24 cellular contexts compared by ENCODE assay signal in genomic region chr11:31687861-31688260, GRCh38.
"Had no signal": no experiment of that assay in that cellular context is flagged by ENCODE, and none has a peak within 500 bp of the region (broad histone marks: within the 10 kb centered on the region; RNA-seq: fewer than 3 reads in every experiment).

No MANE protein-coding gene starts in this region.

- ATAC-seq: activated CD4-positive, alpha-beta T cell treated with anti-CD3 and anti-CD28 coated beads for 36 hours; activated CD8-positive, alpha-beta memory T cell treated with anti-CD3 and anti-CD28 coated beads, Interleukin-2, amount 10 ng/mL, durations not matched to agents 7 days and 5 days; activated CD8-positive, alpha-beta T cell treated with anti-CD3 and anti-CD28 coated beads, Interleukin-2, amount 10 ng/mL, durations not matched to agents 7 days and 5 days; activated naive CD8-positive, alpha-beta T cell treated with anti-CD3 and anti-CD28 coated beads, Interleukin-2, amount 50 U/mL, for 24 hours; body of pancreas; esophagus mucosa had no signal

- DNase-seq: activated CD4-positive, alpha-beta memory T cell treated with anti-CD3 and anti-CD28 coated beads for 36 hours; activated CD4-positive, alpha-beta T cell treated with anti-CD3 and anti-CD28 coated beads for 36 hours; activated CD4-positive, alpha-beta T cell treated with anti-CD3 and anti-CD28 coated beads, Interleukin-2, amount 10 ng/mL, durations not matched to agents 24 days and 14 days; activated CD4-positive, CD25-positive, alpha-beta regulatory T cell; activated CD4-positive, CD25-positive, alpha-beta regulatory T cell treated with anti-CD3 and anti-CD28 coated beads, Interleukin-2, amount 50 U/mL, for 72 hours; activated CD8-positive, alpha-beta memory T cell treated with anti-CD3 and anti-CD28 coated beads, Interleukin-2, amount 10 ng/mL, durations not matched to agents 7 days and 5 days; activated CD8-positive, alpha-beta memory T cell treated with anti-CD3 and anti-CD28 coated beads, Interleukin-2, amount 50 U/mL, for 4 hours; activated CD8-positive, alpha-beta T cell treated with anti-CD3 and anti-CD28 coated beads, Interleukin-2, amount 10 ng/mL, durations not matched to agents 7 days and 5 days; activated effector memory CD4-positive, alpha-beta T cell treated with anti-CD3 and anti-CD28 coated beads, Interleukin-2, amount 50 U/mL, for 16 hours; activated naive CD4-positive, alpha-beta T cell treated with anti-CD3 and anti-CD28 coated beads for 36 hours; activated naive CD8-positive, alpha-beta T cell treated with anti-CD3 and anti-CD28 coated beads for 36 hours; activated naive CD8-positive, alpha-beta T cell treated with anti-CD3 and anti-CD28 coated beads, Interleukin-2, amount 50 U/mL, for 24 hours; activated T-cell treated with anti-CD3 and anti-CD28 coated beads, Interleukin-2, amount 50 U/mL, for 1 hour; activated T-cell treated with anti-CD3 and anti-CD28 coated beads, Interleukin-2, amount 50 U/mL, for 48 hours; adrenal gland; amygdala; aorta; body of pancreas; dorsolateral prefrontal cortex; effector memory CD4-positive, alpha-beta T cell; endodermal cell; head of caudate nucleus; T-helper 2 cell had no signal
